Comparison of ENCODE assay signal across 20 cellular contexts in the genomic region with DNA sequence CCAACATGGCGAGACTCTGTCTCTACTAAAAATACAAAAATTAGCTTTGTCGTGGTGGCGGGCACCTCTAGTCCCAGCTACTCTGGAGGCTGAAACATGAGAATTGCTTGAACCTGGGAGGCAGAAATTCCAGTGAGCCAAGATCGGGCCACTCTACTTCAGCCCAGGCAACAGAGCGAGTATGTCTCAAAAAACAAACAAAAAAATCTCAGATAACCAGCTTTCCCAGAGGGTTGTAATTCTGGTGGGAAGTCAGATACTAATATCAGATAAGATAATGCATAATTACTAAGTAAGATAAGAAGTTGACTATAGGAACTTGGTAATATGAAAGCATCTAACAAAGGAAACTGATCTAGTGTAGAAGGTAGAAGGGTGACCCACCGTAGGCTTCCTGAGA.
DNase-seq lines count a peak whose midpoint lies in the region; ATAC-seq, FAIRE-seq and TF ChIP-seq lines count a peak whose summit lies in the region.
"Had no signal": no experiment of that assay in that cellular context is flagged by ENCODE, and none has a peak within 500 bp of the region (broad histone marks: within the 10 kb centered on the region; RNA-seq: fewer than 3 reads in every experiment).

No MANE protein-coding gene starts in this region.

- in situ Hi-C loops in GM13977 (cut with MboI; ENCODE audit: low pct_unique_long_range_greater_than_20kb, low sequenced_read_pairs, unreplicated experiment), result no loop called here

- no peak overlapping the region for H3K23ac ChIP-seq in H1 (ENCODE audit: insufficient read length)

- H3K9me3 Mint-ChIP-seq in endodermal cell, result no peaks in the 10 kb centered on the region
- H3K9me3 Mint-ChIP-seq: CD4-positive, alpha-beta T cell; HFFc6 had no signal

- H3K9ac ChIP-seq in H1 (replicated peaks in 1 of 4; ENCODE audit: extremely low read depth in 1 of 4, low read depth in 3 of 4, low read length in 3 of 4), result no peak overlapping the region
- no peak overlapping the region for H3K9ac ChIP-seq in parathyroid adenoma
- H3K9ac ChIP-seq in endodermal cell (ENCODE audit: extremely low read depth, low read length, poor library complexity, severe bottlenecking), result no peak overlapping the region

- H3K14ac ChIP-seq in H1 (ENCODE audit: insufficient read length), result no peak overlapping the region

- no peaks in the 10 kb centered on the region for H3K9me3 ChIP-seq in right atrium auricular region
- no peaks in the 10 kb centered on the region for H3K9me3 ChIP-seq in H1 (ENCODE audit: insufficient read depth in 2 of 2, low read depth in 1 of 2, low read length in 1 of 2)
- no peaks in the 10 kb centered on the region for H3K9me3 ChIP-seq in parathyroid adenoma (ENCODE audit: control insufficient read depth, low read length)
- no peaks in the 10 kb centered on the region for H3K9me3 ChIP-seq in endodermal cell (ENCODE audit: control insufficient read depth, low read length)

- TF ChIP-seq POLR2A in H1 (IDR thresholded peaks at IDR 0.05; ENCODE audit: control extremely low read depth in 1 of 2, low read depth in 2 of 2, low read length in 2 of 2), result no peak

- H3K4ac ChIP-seq in H1 (replicated peaks; ENCODE audit: insufficient read length, low read depth, low read length), result no peak overlapping the region

- H2BK120ac ChIP-seq in H1 (replicated peaks; ENCODE audit: low read depth, low read length), result no peak overlapping the region

- H3K18ac ChIP-seq in H1 (ENCODE audit: extremely low read depth, low read length), result peak overlapping the region; percentile 75

- no peaks in the 10 kb centered on the region for H4K20me1 ChIP-seq in H1 (replicated peaks in 1 of 2; ENCODE audit: control insufficient read depth in 1 of 2, insufficient read depth in 2 of 2, low read length in 2 of 2)

- H3K4me3 ChIP-seq in right atrium auricular region (no peak overlapping the region), H1 (ENCODE audit: extremely low read depth in 1 of 4, insufficient read depth in 2 of 4, low read depth in 3 of 4, low read length in 4 of 4) (no peak overlapping the region; a peak in 1 of 8 replicates), parathyroid adenoma (ENCODE audit: low read depth, low read length) (no peak overlapping the region), endodermal cell (ENCODE audit: low read length) (no peak overlapping the region)

- POLR2A ChIA-PET in H1 (lab: Charles Lee; ENCODE audit: partially characterized antibody), result interaction anchor here (0.8 to 14.8 kb wide), 9 partner anchors 8 to 145 kb away, joined by 3 to 160 read pairs (median 8); a partner anchor contains a TSS

- DNase-seq in right atrium auricular region (ENCODE audit: low spot score), result no peak
- no peak for DNase-seq in Right ventricle myocardium superior
- no peak for DNase-seq in H1 (ENCODE audit: low read depth in 1 of 2, low spot score in 2 of 2)
- DNase-seq in GM13977 (ENCODE audit: low spot score), result no peak
- no peak for DNase-seq in endodermal cell
- DNase-seq: CD4-positive, alpha-beta T cell; GF-D8; HFFc6; IMR-90; Karpas-422; NCI-H1417 treated with DMSO at 0.1 percent for 48 hours; NCI-H187 treated with DMSO at 0.1 percent for 48 hours; NCI-H226; NCI-H524 treated with DMSO at 0.1 percent for 48 hours; SIG-M5 had no signal

- no peaks in the 10 kb centered on the region for H3K79me1 ChIP-seq in H1 (ENCODE audit: low read depth, low read length)

- no peak overlapping the region for H4K5ac ChIP-seq in H1 (ENCODE audit: insufficient read length, low read depth, low read length)

- no peak for FAIRE-seq in H1 (lab: Jason Lieb, UNC)
- FAIRE-seq: A204.1, GM19239, H54 had no signal

- H2BK12ac ChIP-seq in H1 (ENCODE audit: low read depth, low read length), result peak overlapping the region; percentile 89

- no peak overlapping the region for H2BK15ac ChIP-seq in H1 (ENCODE audit: low read length)

- H3K4me2 ChIP-seq in H1 (ENCODE audit: insufficient read depth in 1 of 2, low read depth in 2 of 2, low read length in 2 of 2), result no peak overlapping the region; a peak in 1 of 4 replicates
- no peak overlapping the region for H3K4me2 ChIP-seq in parathyroid adenoma (ENCODE audit: low read length)

- H3K27me3 ChIP-seq in right atrium auricular region, result no peaks in the 10 kb centered on the region
- H3K27me3 ChIP-seq in H1 (replicated peaks in 1 of 4; ENCODE audit: control insufficient read depth in 3 of 4, extremely low read depth in 1 of 4, insufficient read depth in 3 of 4, low read length in 3 of 4), result no peaks in the 10 kb centered on the region
- no peaks in the 10 kb centered on the region for H3K27me3 ChIP-seq in parathyroid adenoma (ENCODE audit: control insufficient read depth, insufficient read depth, low read length)
- H3K27me3 ChIP-seq in endodermal cell (ENCODE audit: control insufficient read depth, insufficient read depth, low read length, poor library complexity, severe bottlenecking), result no peaks in the 10 kb centered on the region

- H3K27me3 Mint-ChIP-seq in endodermal cell (ENCODE audit: insufficient read depth), result peaks cover 2% of the 10 kb centered on the region

- H3K4me1 Mint-ChIP-seq in endodermal cell, result peaks cover 45% of the 10 kb centered on the region

- no peaks in the 10 kb centered on the region for H3K36me3 ChIP-seq in right atrium auricular region
- no peaks in the 10 kb centered on the region for H3K36me3 ChIP-seq in H1 (ENCODE audit: control insufficient read depth in 2 of 4, insufficient read depth in 4 of 4, low read length in 3 of 4)
- no peaks in the 10 kb centered on the region for H3K36me3 ChIP-seq in parathyroid adenoma (ENCODE audit: control insufficient read depth, insufficient read depth, low read length)
- H3K36me3 ChIP-seq in endodermal cell (ENCODE audit: control insufficient read depth, insufficient read depth, low read length), result no peaks in the 10 kb centered on the region

- H3K79me2 ChIP-seq in H1 (ENCODE audit: control insufficient read depth in 1 of 2, insufficient read depth in 2 of 2, low read length in 2 of 2) (no peaks in the 10 kb centered on the region), parathyroid adenoma (no peaks in the 10 kb centered on the region)

- peaks cover 5% of the 10 kb centered on the region; the same call in 1 of the 2 replicates for H3K23me2 ChIP-seq in H1 (ENCODE audit: low read depth, low read length)

- H2BK20ac ChIP-seq in H1 (ENCODE audit: low read length), result peak overlapping the region; percentile 89

- CTCF ChIA-PET in H1 (lab: Charles Lee; ENCODE audit: partially characterized antibody), result interaction anchor here (0.7 to 20.5 kb wide), 15 partner anchors 8 to 254 kb away, joined by 3 to 345 read pairs (median 49); a partner anchor contains a TSS

- H3K4me3 Mint-ChIP-seq in endodermal cell, result no peak overlapping the region
- H3K4me3 Mint-ChIP-seq: CD4-positive, alpha-beta T cell; HFFc6 had no signal

- H3K36me3 Mint-ChIP-seq in endodermal cell (ENCODE audit: low read depth), result no peaks in the 10 kb centered on the region

- ATAC-seq in Right ventricle myocardium superior (ENCODE audit: poor library complexity) (no peak), HG03521 (IDR thresholded peaks at IDR 0.05; ENCODE audit: unreplicated experiment) (no peak)

- peak overlapping the region; percentile 78; the same call in 1 of the 2 replicates for H2AK5ac ChIP-seq in H1 (ENCODE audit: low read depth, low read length)

- peak overlapping the region; percentile 16 to 21 for H3K27ac ChIP-seq in right atrium auricular region
- H3K27ac ChIP-seq in H1 (ENCODE audit: low read depth, low read length), result no peak overlapping the region
- peak overlapping the region; percentile 11 for H3K27ac ChIP-seq in parathyroid adenoma
- H3K27ac ChIP-seq in endodermal cell (ENCODE audit: low read depth, low read length), result no peak overlapping the region

- TF ChIP-seq RAD21 in H1 (IDR thresholded peaks at IDR 0.05 in 1 of 2, conservative IDR thresholded peaks at IDR 0.05 in 1 of 2; ENCODE audit: low read depth in 2 of 2, low read length in 2 of 2), result no peak

- peak overlapping the region; percentile 94; the same call in 1 of the 2 replicates for H2BK5ac ChIP-seq in H1 (ENCODE audit: low read depth, low read length)

- H3K56ac ChIP-seq in H1 (replicated peaks; ENCODE audit: insufficient read length, low read depth, low read length), result no peak overlapping the region

- TF ChIP-seq CTCF in right atrium auricular region (IDR thresholded peaks at IDR 0.05), result no peak
- no peak for TF ChIP-seq CTCF in H1 (IDR thresholded peaks at IDR 0.05; ENCODE audit: control extremely low read depth in 1 of 3, insufficient read depth in 1 of 3, low read depth in 1 of 3, low read length in 3 of 3)
- no peak for TF ChIP-seq CTCF in parathyroid adenoma (IDR thresholded peaks at IDR 0.05)
- TF ChIP-seq CTCF in GM13977 (IDR thresholded peaks at IDR 0.05; ENCODE audit: extremely low read depth, insufficient read depth, missing control alignments), result no peak
- no peak for TF ChIP-seq CTCF in endodermal cell (conservative IDR thresholded peaks at IDR 0.05)

- intact Hi-C loops in Right ventricle myocardium superior (cut with DNase I), result loop anchor here (10.0 kb wide), 1 partner anchor 113 kb away; no protein-coding TSS in a partner anchor

- no peak overlapping the region for H2AFZ ChIP-seq in H1 (ENCODE audit: low read length)
- no peak overlapping the region for H2AFZ ChIP-seq in parathyroid adenoma

- H3K27ac Mint-ChIP-seq in endodermal cell, result no peak overlapping the region
- H3K27ac Mint-ChIP-seq: CD4-positive, alpha-beta T cell; HFFc6 had no signal

- no peak overlapping the region for H4K91ac ChIP-seq in H1 (replicated peaks; ENCODE audit: insufficient read length, low read length)

- H3K4me1 ChIP-seq in right atrium auricular region, result peaks cover 0 to 38% of the 10 kb centered on the region in 2 donors
- H3K4me1 ChIP-seq in H1 (replicated peaks in 1 of 4; ENCODE audit: control insufficient read depth in 3 of 4, insufficient read depth in 4 of 4, low read length in 3 of 4), result peaks cover 28 to 44% (median 33%) of the 10 kb centered on the region in 4 experiments
- peaks cover 13% of the 10 kb centered on the region for H3K4me1 ChIP-seq in parathyroid adenoma
- no peaks in the 10 kb centered on the region for H3K4me1 ChIP-seq in endodermal cell (ENCODE audit: control insufficient read depth, insufficient read depth, low read length)

- WGBS in H1 (ENCODE audit: extremely low coverage in 1 of 2, insufficient coverage in 1 of 2, insufficient read length in 1 of 2, insufficient replicate concordance in 2 of 2, low coverage in 1 of 2, low lambda C conversion rate in 2 of 2, missing lambda C conversion rate in 1 of 2), 2 experiments, result 83% methylated on average over 6 of the region's 6 CpGs; no CpG with 5 or more reads in 1 of the 2 experiments
- WGBS in endodermal cell (ENCODE audit: insufficient coverage in 1 of 2, insufficient read length in 1 of 2), 2 experiments, result 78 to 93% methylated on average over 3 to 6 of the region's 6 CpGs

- H4K8ac ChIP-seq in H1 (ENCODE audit: extremely low read depth, insufficient read depth, low read length), result no peak overlapping the region

- no peak for TF ChIP-seq EP300 in H1 (IDR thresholded peaks at IDR 0.05; ENCODE audit: borderline replicate concordance in 1 of 2, low read depth in 2 of 2, low read length in 2 of 2)

TF ChIP-seq in H1, 55 proteins besides CTCF, POLR2A, EP300 and RAD21 (continues in another document):
- TF ChIP-seq RBBP5 (IDR thresholded peaks at IDR 0.05; ENCODE audit: borderline replicate concordance, low read depth, low read length) (no peak), KDM1A (IDR thresholded peaks at IDR 0.05; ENCODE audit: borderline replicate concordance, low read length) (no peak), TCF12 (IDR thresholded peaks at IDR 0.05; ENCODE audit: low read depth, low read length) (no peak), SP2 (IDR thresholded peaks at IDR 0.05; ENCODE audit: low read length) (no peak)

Comparison
In these comparisons a context has a peak if more than half of its experiments do, and no peak if none do; other contexts are left out.
1. H3K27ac ChIP-seq: peak in right atrium auricular region (2 of 2) and parathyroid adenoma (single experiment); none in H1 (single experiment) and endodermal cell (single experiment).